Comparison of ENCODE assay signal across 1 cellular context in the genomic region with DNA sequence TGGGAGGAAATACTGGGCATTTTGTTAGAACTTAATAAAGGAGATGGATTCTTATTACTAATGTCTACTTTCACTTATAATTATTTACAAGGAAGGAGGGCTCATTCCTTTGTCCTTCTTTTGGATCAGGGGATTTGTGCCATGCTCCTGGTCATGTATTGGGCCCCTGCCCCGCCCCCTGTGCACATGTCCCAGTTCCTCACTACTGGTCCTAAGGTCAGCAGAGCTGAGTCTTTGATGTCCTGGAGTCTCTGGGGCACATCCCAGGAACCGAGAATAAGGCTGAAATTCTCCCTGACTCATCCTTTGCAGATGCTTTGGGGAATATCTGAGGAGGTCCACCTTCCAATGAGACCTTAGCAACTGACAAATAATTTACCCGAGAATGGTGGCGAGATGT.
TF ChIP-seq lines count a peak whose summit lies in the region.

No MANE protein-coding gene starts in this region.

TF ChIP-seq in HepG2, 621 proteins besides CTCF, POLR2A, EP300 and RAD21 (continued from another document):
- TF ChIP-seq RBM22 (optimal IDR thresholded peaks at IDR 0.05; ENCODE audit: low read length), result no peak
TF ChIP-seq in HepG2: peak in this region for 9.
